In the genomic region with DNA sequence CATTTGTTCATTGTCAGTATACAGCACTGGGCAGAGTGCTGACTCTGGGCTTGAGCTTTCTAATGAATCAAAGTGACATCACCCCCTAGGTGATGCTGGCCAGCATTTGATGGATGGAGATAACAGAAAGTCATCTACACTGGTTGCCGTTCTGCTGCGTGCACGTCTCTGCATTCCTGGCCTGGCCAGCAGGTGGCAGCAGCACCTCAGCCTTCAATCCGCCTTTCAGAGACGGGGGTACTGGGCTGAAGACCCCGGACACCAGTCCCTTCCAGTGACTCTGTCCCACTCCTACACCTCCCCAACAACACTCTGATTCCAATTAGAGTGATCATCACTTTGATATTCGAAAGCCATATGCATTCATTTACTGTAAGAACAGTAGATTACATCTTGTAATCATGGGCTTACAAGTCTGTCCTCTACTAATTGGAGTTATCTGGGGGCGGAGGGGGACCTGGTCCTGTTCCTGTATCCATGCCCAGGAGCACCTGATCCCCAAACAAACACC, we compare ENCODE assay signal across 8 cellular contexts. TPM values are rescaled to one million over a fixed set of nuclear protein-coding genes. Genes with fewer than 3 reads are reported as not detected.
DNase-seq lines count a peak whose midpoint lies in the region; ATAC-seq lines count a peak whose summit lies in the region.

No MANE protein-coding gene starts in this region.

- DNase-seq in GM03348 (ENCODE audit: low spot score) (peak; percentile 78), SHP77 (lab: John Stamatoyannopoulos, UW) (peak; percentile 39 to 42), head of caudate nucleus (peak; percentile 33 to 88 (median 73)), posterior vena cava (ENCODE audit: low spot score) (peak; percentile 86)
- DNase-seq in activated gamma-delta T cell treated with anti-CD3 and anti-CD28 coated beads, Interleukin-2, amount 50 U/mL, for 16 hours (ENCODE audit: low read depth): peak; percentile 34

- intact Hi-C loops in head of caudate nucleus (cut with DNase I): loop anchor here (1.0 kb wide), 1 partner anchor 115 kb away; no protein-coding TSS in a partner anchor
- intact Hi-C loops in posterior vena cava (cut with DNase I): loop anchor here in 1 of 2 donors (2.0 kb wide), 1 partner anchor 115 kb away; no protein-coding TSS in a partner anchor

- ATAC-seq in HG02885 (IDR thresholded peaks at IDR 0.05; ENCODE audit: poor library complexity, unreplicated experiment) (peak; percentile 62), GM18858 (IDR thresholded peaks at IDR 0.05; ENCODE audit: unreplicated experiment) (no peak), GM19395 (IDR thresholded peaks at IDR 0.05; ENCODE audit: unreplicated experiment) (no peak)

RNA-seq across cellular contexts. Expression of a gene that starts 6.0 kb away (rescaled TPM):
- total RNA-seq in posterior vena cava: not detected

RNA-seq across cellular contexts. Expression of a gene that starts 56.1 kb away (rescaled TPM):
- total RNA-seq in posterior vena cava: 10 to 100 TPM; 32.6 to 45.1 TPM

Comparison
In these comparisons a context has a peak if more than half of its experiments do, and no peak if none do; other contexts are left out.
1. DNase-seq: peak in every context shown above with its lines; median percentile 86 in posterior vena cava; 78 in GM03348; 73 in head of caudate nucleus; 40 in SHP77; 34 in activated gamma-delta T cell treated with anti-CD3 and anti-CD28 coated beads, Interleukin-2, amount 50 U/mL, for 16 hours.